1 cellular context compared by ENCODE assay signal in genomic region chr20:14337400-14338171, GRCh38.
TF ChIP-seq lines count a peak whose summit lies in the region.

Gene FLRT3, minus strand, starts transcription at chr20:14337612. Its CDS starts 10,106 bp downstream, at chr20:14327506.

TF ChIP-seq in GM12878, 131 proteins besides CTCF, POLR2A, EP300 and RAD21 (continued from another document):
- TF ChIP-seq BCL3 (IDR thresholded peaks at IDR 0.05; ENCODE audit: borderline replicate concordance, insufficient read depth, low read depth, low read length, poor library complexity, severe bottlenecking) (no peak), YBX1 (IDR thresholded peaks at IDR 0.05) (no peak), YY1 (IDR thresholded peaks at IDR 0.05; ENCODE audit: low read depth, low read length) (peak; percentile 64; the same call in 1 of the 2 replicates), SIN3A (IDR thresholded peaks at IDR 0.05; ENCODE audit: low read depth, low read length) (no peak), ATF2 (IDR thresholded peaks at IDR 0.05; ENCODE audit: low read length) (peak; percentile 50; the same call in 1 of the 2 replicates), MLLT1 (IDR thresholded peaks at IDR 0.05) (no peak), IKZF1 (conservative IDR thresholded peaks at IDR 0.05) (no peak)
